Comparison of ENCODE assay signal across 9 cellular contexts in genomic region chr9:128127568-128127989, GRCh38. TPM values are rescaled to one million over a fixed set of nuclear protein-coding genes. Genes with fewer than 3 reads are reported as not detected.
DNase-seq lines count a peak whose midpoint lies in the region; ATAC-seq, FAIRE-seq and TF ChIP-seq lines count a peak whose summit lies in the region.
"Had no signal": no experiment of that assay in that cellular context is flagged by ENCODE, and none has a peak within 500 bp of the region (broad histone marks: within the 10 kb centered on the region; RNA-seq: fewer than 3 reads in every experiment).

Gene PTGES2 (minus strand): TSS chr9:128127729. CDS start chr9:128127717, 12 bp downstream.

- peak; percentile 69 for ATAC-seq in HG02759 (IDR thresholded peaks at IDR 0.05; ENCODE audit: unreplicated experiment)

- H3K36me3 ChIP-seq in breast epithelium (peaks cover 2% of the 10 kb centered on the region), small intestine (ENCODE audit: control insufficient read depth in 2 of 2, insufficient read depth in 2 of 2, low read length in 2 of 2) (peaks cover 1 to 4% of the 10 kb centered on the region in 2 donors)

- H3K4me3 ChIP-seq in breast epithelium (peak within 1 kb of the TSS; percentile 73 to 99 (median 92)), small intestine (ENCODE audit: low read depth in 1 of 2, low read length in 2 of 2) (peak within 1 kb of the TSS; percentile 85 to 100)

- TF ChIP-seq POLR2A in breast epithelium (IDR thresholded peaks at IDR 0.05): no peak

- intact Hi-C loops in breast epithelium (cut with DNase I; ENCODE audit: low total_unique reads): no loop called here

- no peaks in the 10 kb centered on the region for H3K27me3 ChIP-seq in breast epithelium
- no peaks in the 10 kb centered on the region for H3K27me3 ChIP-seq in small intestine (ENCODE audit: control insufficient read depth in 2 of 2, insufficient read depth in 2 of 2, low read length in 2 of 2)

- TF ChIP-seq CTCF in VCaP (conservative IDR thresholded peaks at IDR 0.05) (no peak), breast epithelium (IDR thresholded peaks at IDR 0.05) (no peak)

- no peak for FAIRE-seq in small intestine (lab: Jason Lieb, UNC)
- FAIRE-seq: A204.1 had no signal

- H3K27ac ChIP-seq in VCaP: peak within 1 kb of the TSS; percentile 97
- peak within 1 kb of the TSS; percentile 96 for H3K27ac ChIP-seq in breast epithelium
- H3K27ac ChIP-seq in small intestine (ENCODE audit: low read depth in 1 of 2, low read length in 1 of 2): peak within 1 kb of the TSS; percentile 94 to 96

- peaks cover 4 to 16% of the 10 kb centered on the region in 2 donors for H3K4me1 ChIP-seq in breast epithelium
- peaks cover 0 to 7% of the 10 kb centered on the region in 2 donors for H3K4me1 ChIP-seq in small intestine (ENCODE audit: control insufficient read depth in 2 of 2, insufficient read depth in 1 of 2, low read depth in 1 of 2, low read length in 1 of 2)

- DNase-seq in DMS 273 (lab: John Stamatoyannopoulos, UW; ENCODE audit: unreplicated experiment) (peak; percentile 95), DMS 273 treated with DMSO at 0.1 percent for 48 hours (lab: John Stamatoyannopoulos, UW) (no peak), NCI-H146 (lab: John Stamatoyannopoulos, UW) (peak; percentile 76), breast epithelium (ENCODE audit: low spot score in 2 of 2) (peak; percentile 51 to 71), iPS-NIHi11 (ENCODE audit: low spot score) (peak; percentile 78), small intestine (peak; percentile 84)

- 0 to 1% (median 1%) methylated on average over 34 to 56 of the region's 56 CpGs for WGBS in small intestine, 3 donors

- H3K9me3 ChIP-seq in breast epithelium: no peaks in the 10 kb centered on the region
- H3K9me3 ChIP-seq in small intestine (ENCODE audit: control insufficient read depth, low read depth): no peaks in the 10 kb centered on the region

RNA-seq across cellular contexts. Expression of gene PTGES2, which starts in this region (rescaled TPM):
- total RNA-seq in breast epithelium: 10 to 100 TPM; 35.7 to 86.9 (median 55.0) TPM
- polyA plus RNA-seq in small intestine: 10 to 100 TPM; 68.2 to 99.7 (median 83.8) TPM
